Comparison of ENCODE assay signal across 25 cellular contexts in the genomic region with DNA sequence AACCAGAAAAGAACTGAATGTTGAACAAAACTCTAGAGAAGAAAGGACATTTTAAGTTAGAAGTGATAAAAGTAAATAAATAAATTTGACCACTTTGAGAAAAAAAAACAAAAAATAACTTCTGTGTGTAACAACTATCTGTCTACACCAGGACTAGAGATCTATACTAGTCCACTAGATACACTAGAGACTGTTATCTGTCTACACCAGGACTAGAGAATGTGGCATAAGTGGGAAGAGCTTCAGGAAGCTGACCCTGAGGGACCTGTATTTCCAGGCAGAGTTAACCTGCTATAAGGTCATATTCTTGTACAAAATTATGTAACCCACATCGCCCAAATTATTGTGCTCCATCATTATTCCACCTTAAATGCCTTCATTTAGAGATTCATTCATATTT.
DNase-seq lines count a peak whose midpoint lies in the region; ATAC-seq, FAIRE-seq and TF ChIP-seq lines count a peak whose summit lies in the region.
"Had no signal": no experiment of that assay in that cellular context is flagged by ENCODE, and none has a peak within 500 bp of the region (broad histone marks: within the 10 kb centered on the region; RNA-seq: fewer than 3 reads in every experiment).

No MANE protein-coding gene starts in this region.

- no peak for TF ChIP-seq CTCF in A549 (IDR thresholded peaks at IDR 0.05)

- POLR2A ChIA-PET in A549 (lab: Yijun Ruan, JAX): no interaction called here

- H3K4me1 ChIP-seq in A549: peaks cover 31% of the 10 kb centered on the region

- no peak for TF ChIP-seq EP300 in A549 (IDR thresholded peaks at IDR 0.05)

- H3K27ac Mint-ChIP-seq in T-helper 17 cell: peak overlapping the region; percentile 11
- H3K27ac Mint-ChIP-seq: B cell; CD4-positive, alpha-beta memory T cell had no signal

- FAIRE-seq in A549 (lab: Jason Lieb, UNC) (peak; percentile 79), GM19239 (lab: Jason Lieb, UNC) (peak; percentile 53)
- FAIRE-seq: GM12878, GM12892, GM18507 had no signal

- H3K27me3 Mint-ChIP-seq in T-helper 17 cell: no peaks in the 10 kb centered on the region
- H3K27me3 Mint-ChIP-seq: B cell; CD4-positive, alpha-beta memory T cell; CD8-positive, alpha-beta memory T cell had no signal

- WGBS in A549 (ENCODE audit: missing lambda C conversion rate): 82% methylated on average over 1 of the region's 1 CpG

- TF ChIP-seq POLR2A in A549 (IDR thresholded peaks at IDR 0.05; ENCODE audit: low read length): no peak

- no peak overlapping the region for H3K4me3 ChIP-seq in A549
- H3K4me3 ChIP-seq: BLaER1 treated with 17β-estradiol and CSF1 and Interleukin-3, amounts not matched to agents 10 nM and 100 nM; GM12878 had no signal

- peaks cover 13% of the 10 kb centered on the region for H3K4me1 Mint-ChIP-seq in T-helper 17 cell
- H3K4me1 Mint-ChIP-seq: B cell had no signal

- ATAC-seq in A549: no peak
- no peak for ATAC-seq in T-helper 17 cell
- ATAC-seq in GM19328 (IDR thresholded peaks at IDR 0.05; ENCODE audit: unreplicated experiment): no peak
- ATAC-seq in HG03432 (IDR thresholded peaks at IDR 0.05; ENCODE audit: unreplicated experiment): no peak
- ATAC-seq: GM12878 had no signal

- H3K9me3 ChIP-seq in A549 (no peaks in the 10 kb centered on the region), T-helper 17 cell (ENCODE audit: control insufficient read depth, low read length, poor library complexity, severe bottlenecking) (no peaks in the 10 kb centered on the region)
- H3K9me3 ChIP-seq: BLaER1 treated with 17β-estradiol and CSF1 and Interleukin-3, amounts not matched to agents 10 nM and 100 nM had no signal

- H3K4me2 ChIP-seq in A549: no peak overlapping the region
- H3K4me2 ChIP-seq: BLaER1 treated with 17β-estradiol and CSF1 and Interleukin-3, amounts not matched to agents 10 nM and 100 nM had no signal

- H3K4me3 Mint-ChIP-seq in T-helper 17 cell: no peak overlapping the region
- H3K4me3 Mint-ChIP-seq: B cell; CD4-positive, alpha-beta memory T cell; CD8-positive, alpha-beta memory T cell had no signal

- no peak for TF ChIP-seq RAD21 in A549 (conservative IDR thresholded peaks at IDR 0.05 in 1 of 2, IDR thresholded peaks at IDR 0.05 in 1 of 2)

- H3K27ac ChIP-seq in A549: no peak overlapping the region
- H3K27ac ChIP-seq: 22Rv1; BLaER1 treated with 17β-estradiol and CSF1 and Interleukin-3, amounts not matched to agents 10 nM and 100 nM; C4-2B had no signal

- no peak for DNase-seq in A549 (ENCODE audit: low read depth in 1 of 2, low spot score in 1 of 2)
- no peak for DNase-seq in GM19239 (ENCODE audit: insufficient read length, low spot score)
- no peak for DNase-seq in T-helper 17 cell
- no peak for DNase-seq in NCI-H1436 treated with DMSO at 0.1 percent for 48 hours (lab: John Stamatoyannopoulos, UW)
- DNase-seq: ACHN; AML-193; CD4-positive, alpha-beta memory T cell; CD8-positive, alpha-beta memory T cell; COR-L47; DMS 273 treated with DMSO at 0.1 percent for 48 hours; DMS153; DMS53; DMS79; DND-41; EL; GDM1 had no signal

- CTCF ChIA-PET in A549 (lab: Yijun Ruan, JAX): interaction anchor here (1.3 to 3.0 kb wide), 5 partner anchors 9 to 324 kb away, joined by 4 to 16 read pairs (median 6); a partner anchor contains a TSS

- no peaks in the 10 kb centered on the region for H3K36me3 Mint-ChIP-seq in T-helper 17 cell (ENCODE audit: low read depth)

TF ChIP-seq in A549, 52 proteins besides CTCF, POLR2A, EP300 and RAD21:
- TF ChIP-seq TP53 (CRISPR knock-in tag; IDR thresholded peaks at IDR 0.05) (no peak), MAFK (IDR thresholded peaks at IDR 0.05; ENCODE audit: partially characterized antibody) (no peak), CHD2 (IDR thresholded peaks at IDR 0.05; ENCODE audit: low read length, partially characterized antibody) (no peak), HOXA7 (CRISPR knock-in tag; IDR thresholded peaks at IDR 0.05) (no peak), HOXB5 (CRISPR knock-in tag; IDR thresholded peaks at IDR 0.05) (no peak), CEBPB (IDR thresholded peaks at IDR 0.05) (no peak), MYC (IDR thresholded peaks at IDR 0.05; ENCODE audit: borderline replicate concordance, low read length) (no peak), EHMT2 (IDR thresholded peaks at IDR 0.05; ENCODE audit: low read depth) (no peak), CBX2 (IDR thresholded peaks at IDR 0.05; ENCODE audit: borderline replicate concordance, low read depth) (no peak), NFE2L2 (conservative IDR thresholded peaks at IDR 0.05; ENCODE audit: low read length) (no peak), FOSL2 (IDR thresholded peaks at IDR 0.05) (no peak), FOSL2 (CRISPR knock-in tag; IDR thresholded peaks at IDR 0.05) (no peak), EHF (CRISPR knock-in tag; IDR thresholded peaks at IDR 0.05) (no peak), BHLHE40 (IDR thresholded peaks at IDR 0.05; ENCODE audit: low read depth, low read length) (no peak), JUN (IDR thresholded peaks at IDR 0.05) (no peak), CBX8 (IDR thresholded peaks at IDR 0.05) (no peak)
- TF ChIP-seq, protein P1, sequence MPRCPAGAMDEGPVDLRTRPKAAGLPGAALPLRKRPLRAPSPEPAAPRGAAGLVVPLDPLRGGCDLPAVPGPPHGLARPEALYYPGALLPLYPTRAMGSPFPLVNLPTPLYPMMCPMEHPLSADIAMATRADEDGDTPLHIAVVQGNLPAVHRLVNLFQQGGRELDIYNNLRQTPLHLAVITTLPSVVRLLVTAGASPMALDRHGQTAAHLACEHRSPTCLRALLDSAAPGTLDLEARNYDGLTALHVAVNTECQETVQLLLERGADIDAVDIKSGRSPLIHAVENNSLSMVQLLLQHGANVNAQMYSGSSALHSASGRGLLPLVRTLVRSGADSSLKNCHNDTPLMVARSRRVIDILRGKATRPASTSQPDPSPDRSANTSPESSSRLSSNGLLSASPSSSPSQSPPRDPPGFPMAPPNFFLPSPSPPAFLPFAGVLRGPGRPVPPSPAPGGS (IDR thresholded peaks at IDR 0.05): no peak
- TF ChIP-seq, protein P2, sequence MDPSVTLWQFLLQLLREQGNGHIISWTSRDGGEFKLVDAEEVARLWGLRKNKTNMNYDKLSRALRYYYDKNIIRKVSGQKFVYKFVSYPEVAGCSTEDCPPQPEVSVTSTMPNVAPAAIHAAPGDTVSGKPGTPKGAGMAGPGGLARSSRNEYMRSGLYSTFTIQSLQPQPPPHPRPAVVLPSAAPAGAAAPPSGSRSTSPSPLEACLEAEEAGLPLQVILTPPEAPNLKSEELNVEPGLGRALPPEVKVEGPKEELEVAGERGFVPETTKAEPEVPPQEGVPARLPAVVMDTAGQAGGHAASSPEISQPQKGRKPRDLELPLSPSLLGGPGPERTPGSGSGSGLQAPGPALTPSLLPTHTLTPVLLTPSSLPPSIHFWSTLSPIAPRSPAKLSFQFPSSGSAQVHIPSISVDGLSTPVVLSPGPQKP (IDR thresholded peaks at IDR 0.05; ENCODE audit: low read depth, low read length): no peak
- TF ChIP-seq, protein P3, sequence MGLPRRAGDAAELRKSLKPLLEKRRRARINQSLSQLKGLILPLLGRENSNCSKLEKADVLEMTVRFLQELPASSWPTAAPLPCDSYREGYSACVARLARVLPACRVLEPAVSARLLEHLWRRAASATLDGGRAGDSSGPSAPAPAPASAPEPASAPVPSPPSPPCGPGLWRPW (IDR thresholded peaks at IDR 0.05): no peak
TF ChIP-seq in A549: peak in this region for 0.
